ENCODE assay signal across 1 cellular context in the genomic region with DNA sequence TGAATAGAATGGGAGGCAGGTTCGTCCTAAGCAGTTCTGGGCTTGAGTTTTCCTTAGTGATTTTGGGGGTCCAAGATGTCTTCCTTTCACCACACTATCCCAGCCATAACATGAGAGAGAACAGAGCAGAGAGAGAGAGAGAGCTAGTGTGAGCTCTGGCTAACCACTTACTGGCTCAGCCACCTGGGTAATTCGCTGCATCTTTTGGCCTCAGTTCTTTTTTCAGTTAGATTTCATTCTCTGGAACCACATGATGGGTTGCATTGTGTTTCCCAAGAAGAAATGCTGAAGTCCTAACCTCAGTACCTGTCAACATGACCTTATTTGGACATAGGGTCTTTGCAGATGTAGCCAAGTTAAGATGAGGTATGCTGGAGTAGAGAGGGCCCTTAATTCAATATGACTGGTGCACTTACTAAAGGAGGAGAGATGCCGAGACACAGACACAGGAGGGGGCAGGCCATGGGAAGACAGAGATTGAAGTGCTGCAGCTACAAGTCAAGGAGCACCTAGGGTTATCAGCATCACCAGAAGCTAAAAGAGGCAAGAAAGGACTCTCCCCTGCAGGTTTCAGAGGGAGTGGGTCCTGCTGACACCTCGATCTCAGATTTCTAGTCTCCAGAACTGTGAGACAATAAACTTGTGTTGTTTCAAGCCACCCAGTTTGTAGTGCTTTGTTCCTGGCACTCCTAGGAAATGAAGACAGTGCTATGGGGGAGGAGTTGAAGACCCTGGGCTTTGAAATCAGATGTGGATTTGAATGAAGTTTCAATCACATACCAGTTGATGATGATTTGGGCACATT.
A peak's percentile ranks its signal among the peaks of the same experiment; 100 is the strongest.
TF ChIP-seq lines count a peak whose summit lies in the region.

No MANE protein-coding gene starts in this region.

TF ChIP-seq in HEK293, 187 proteins besides CTCF, POLR2A, EP300 and RAD21 (continued from another document):
- no peak for TF ChIP-seq ZNF423 (tag by site-specific recombination; IDR thresholded peaks at IDR 0.05)
- no peak for TF ChIP-seq ZNF501 (tag by site-specific recombination; IDR thresholded peaks at IDR 0.05)
- no peak for TF ChIP-seq ZNF19 (tag by site-specific recombination; IDR thresholded peaks at IDR 0.05; ENCODE audit: low read depth)
- TF ChIP-seq ZBTB17 (tag by site-specific recombination; IDR thresholded peaks at IDR 0.05): 0 out of 2 replicates have a peak, but pooled peaks have one; percentile 14
- TF ChIP-seq ZNF37A (tag by site-specific recombination; IDR thresholded peaks at IDR 0.05): no peak
- TF ChIP-seq ZNF248 (tag by site-specific recombination; IDR thresholded peaks at IDR 0.05): no peak
- TF ChIP-seq ZNF26 (tag by site-specific recombination; IDR thresholded peaks at IDR 0.05): no peak
- TF ChIP-seq ZNF621 (tag by site-specific recombination; IDR thresholded peaks at IDR 0.05): no peak
- TF ChIP-seq SP2 (tag by site-specific recombination; IDR thresholded peaks at IDR 0.05): no peak
- no peak for TF ChIP-seq ZBTB6 (tag by site-specific recombination; IDR thresholded peaks at IDR 0.05)
- no peak for TF ChIP-seq MZF1 (tag by site-specific recombination; IDR thresholded peaks at IDR 0.05; ENCODE audit: borderline replicate concordance)
- TF ChIP-seq ZBTB8A (tag by site-specific recombination; IDR thresholded peaks at IDR 0.05): no peak
- no peak for TF ChIP-seq HIC1 (tag by site-specific recombination; IDR thresholded peaks at IDR 0.05)
- TF ChIP-seq ZNF416 (tag by site-specific recombination; IDR thresholded peaks at IDR 0.05): peak; percentile 13
- no peak for TF ChIP-seq ZNF223 (tag by site-specific recombination; IDR thresholded peaks at IDR 0.05)
- TF ChIP-seq YY1 (tag by site-specific recombination; IDR thresholded peaks at IDR 0.05): no peak
- TF ChIP-seq ZNF324 (tag by site-specific recombination; IDR thresholded peaks at IDR 0.05): no peak
- TF ChIP-seq ZSCAN23 (tag by site-specific recombination; IDR thresholded peaks at IDR 0.05): no peak
- TF ChIP-seq ZFP41 (tag by site-specific recombination; IDR thresholded peaks at IDR 0.05; ENCODE audit: borderline replicate concordance): no peak
- TF ChIP-seq ZNF133 (tag by site-specific recombination; IDR thresholded peaks at IDR 0.05): peak; percentile 84
- TF ChIP-seq, protein P1, sequence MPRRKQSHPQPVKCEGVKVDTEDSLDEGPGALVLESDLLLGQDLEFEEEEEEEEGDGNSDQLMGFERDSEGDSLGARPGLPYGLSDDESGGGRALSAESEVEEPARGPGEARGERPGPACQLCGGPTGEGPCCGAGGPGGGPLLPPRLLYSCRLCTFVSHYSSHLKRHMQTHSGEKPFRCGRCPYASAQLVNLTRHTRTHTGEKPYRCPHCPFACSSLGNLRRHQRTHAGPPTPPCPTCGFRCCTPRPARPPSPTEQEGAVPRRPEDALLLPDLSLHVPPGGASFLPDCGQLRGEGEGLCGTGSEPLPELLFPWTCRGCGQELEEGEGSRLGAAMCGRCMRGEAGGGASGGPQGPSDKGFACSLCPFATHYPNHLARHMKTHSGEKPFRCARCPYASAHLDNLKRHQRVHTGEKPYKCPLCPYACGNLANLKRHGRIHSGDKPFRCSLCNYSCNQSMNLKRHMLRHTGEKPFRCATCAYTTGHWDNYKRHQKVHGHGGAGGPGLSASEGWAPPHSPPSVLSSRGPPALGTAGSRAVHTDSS (tag by site-specific recombination; IDR thresholded peaks at IDR 0.05): no peak
- no peak for TF ChIP-seq SALL2 (tag by site-specific recombination; IDR thresholded peaks at IDR 0.05; ENCODE audit: borderline replicate concordance)
- 0 out of 2 replicates have a peak, but pooled peaks have one; percentile 9 for TF ChIP-seq ZFP69B (tag by site-specific recombination; IDR thresholded peaks at IDR 0.05)
- no peak for TF ChIP-seq ZNF184 (tag by site-specific recombination; IDR thresholded peaks at IDR 0.05)
- no peak for TF ChIP-seq MEIS1 (CRISPR knock-in tag; IDR thresholded peaks at IDR 0.05; ENCODE audit: borderline replicate concordance)
- TF ChIP-seq, protein P2, sequence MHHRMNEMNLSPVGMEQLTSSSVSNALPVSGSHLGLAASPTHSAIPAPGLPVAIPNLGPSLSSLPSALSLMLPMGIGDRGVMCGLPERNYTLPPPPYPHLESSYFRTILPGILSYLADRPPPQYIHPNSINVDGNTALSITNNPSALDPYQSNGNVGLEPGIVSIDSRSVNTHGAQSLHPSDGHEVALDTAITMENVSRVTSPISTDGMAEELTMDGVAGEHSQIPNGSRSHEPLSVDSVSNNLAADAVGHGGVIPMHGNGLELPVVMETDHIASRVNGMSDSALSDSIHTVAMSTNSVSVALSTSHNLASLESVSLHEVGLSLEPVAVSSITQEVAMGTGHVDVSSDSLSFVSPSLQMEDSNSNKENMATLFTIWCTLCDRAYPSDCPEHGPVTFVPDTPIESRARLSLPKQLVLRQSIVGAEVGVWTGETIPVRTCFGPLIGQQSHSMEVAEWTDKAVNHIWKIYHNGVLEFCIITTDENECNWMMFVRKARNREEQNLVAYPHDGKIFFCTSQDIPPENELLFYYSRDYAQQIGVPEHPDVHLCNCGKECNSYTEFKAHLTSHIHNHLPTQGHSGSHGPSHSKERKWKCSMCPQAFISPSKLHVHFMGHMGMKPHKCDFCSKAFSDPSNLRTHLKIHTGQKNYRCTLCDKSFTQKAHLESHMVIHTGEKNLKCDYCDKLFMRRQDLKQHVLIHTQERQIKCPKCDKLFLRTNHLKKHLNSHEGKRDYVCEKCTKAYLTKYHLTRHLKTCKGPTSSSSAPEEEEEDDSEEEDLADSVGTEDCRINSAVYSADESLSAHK (tag by site-specific recombination; IDR thresholded peaks at IDR 0.05): peak; percentile 96
- TF ChIP-seq ZNF677 (tag by site-specific recombination; IDR thresholded peaks at IDR 0.05): no peak
- TF ChIP-seq, protein P3, sequence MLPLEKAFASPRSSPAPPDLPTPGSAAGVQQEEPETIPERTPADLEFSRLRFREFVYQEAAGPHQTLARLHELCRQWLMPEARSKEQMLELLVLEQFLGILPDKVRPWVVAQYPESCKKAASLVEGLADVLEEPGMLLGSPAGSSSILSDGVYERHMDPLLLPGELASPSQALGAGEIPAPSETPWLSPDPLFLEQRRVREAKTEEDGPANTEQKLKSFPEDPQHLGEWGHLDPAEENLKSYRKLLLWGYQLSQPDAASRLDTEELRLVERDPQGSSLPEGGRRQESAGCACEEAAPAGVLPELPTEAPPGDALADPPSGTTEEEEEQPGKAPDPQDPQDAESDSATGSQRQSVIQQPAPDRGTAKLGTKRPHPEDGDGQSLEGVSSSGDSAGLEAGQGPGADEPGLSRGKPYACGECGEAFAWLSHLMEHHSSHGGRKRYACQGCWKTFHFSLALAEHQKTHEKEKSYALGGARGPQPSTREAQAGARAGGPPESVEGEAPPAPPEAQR (tag by site-specific recombination; IDR thresholded peaks at IDR 0.05): no peak
- no peak for TF ChIP-seq KLF16 (tag by site-specific recombination; IDR thresholded peaks at IDR 0.05)
- TF ChIP-seq ZNF558 (tag by site-specific recombination; IDR thresholded peaks at IDR 0.05): peak; percentile 98
- TF ChIP-seq, protein P4, sequence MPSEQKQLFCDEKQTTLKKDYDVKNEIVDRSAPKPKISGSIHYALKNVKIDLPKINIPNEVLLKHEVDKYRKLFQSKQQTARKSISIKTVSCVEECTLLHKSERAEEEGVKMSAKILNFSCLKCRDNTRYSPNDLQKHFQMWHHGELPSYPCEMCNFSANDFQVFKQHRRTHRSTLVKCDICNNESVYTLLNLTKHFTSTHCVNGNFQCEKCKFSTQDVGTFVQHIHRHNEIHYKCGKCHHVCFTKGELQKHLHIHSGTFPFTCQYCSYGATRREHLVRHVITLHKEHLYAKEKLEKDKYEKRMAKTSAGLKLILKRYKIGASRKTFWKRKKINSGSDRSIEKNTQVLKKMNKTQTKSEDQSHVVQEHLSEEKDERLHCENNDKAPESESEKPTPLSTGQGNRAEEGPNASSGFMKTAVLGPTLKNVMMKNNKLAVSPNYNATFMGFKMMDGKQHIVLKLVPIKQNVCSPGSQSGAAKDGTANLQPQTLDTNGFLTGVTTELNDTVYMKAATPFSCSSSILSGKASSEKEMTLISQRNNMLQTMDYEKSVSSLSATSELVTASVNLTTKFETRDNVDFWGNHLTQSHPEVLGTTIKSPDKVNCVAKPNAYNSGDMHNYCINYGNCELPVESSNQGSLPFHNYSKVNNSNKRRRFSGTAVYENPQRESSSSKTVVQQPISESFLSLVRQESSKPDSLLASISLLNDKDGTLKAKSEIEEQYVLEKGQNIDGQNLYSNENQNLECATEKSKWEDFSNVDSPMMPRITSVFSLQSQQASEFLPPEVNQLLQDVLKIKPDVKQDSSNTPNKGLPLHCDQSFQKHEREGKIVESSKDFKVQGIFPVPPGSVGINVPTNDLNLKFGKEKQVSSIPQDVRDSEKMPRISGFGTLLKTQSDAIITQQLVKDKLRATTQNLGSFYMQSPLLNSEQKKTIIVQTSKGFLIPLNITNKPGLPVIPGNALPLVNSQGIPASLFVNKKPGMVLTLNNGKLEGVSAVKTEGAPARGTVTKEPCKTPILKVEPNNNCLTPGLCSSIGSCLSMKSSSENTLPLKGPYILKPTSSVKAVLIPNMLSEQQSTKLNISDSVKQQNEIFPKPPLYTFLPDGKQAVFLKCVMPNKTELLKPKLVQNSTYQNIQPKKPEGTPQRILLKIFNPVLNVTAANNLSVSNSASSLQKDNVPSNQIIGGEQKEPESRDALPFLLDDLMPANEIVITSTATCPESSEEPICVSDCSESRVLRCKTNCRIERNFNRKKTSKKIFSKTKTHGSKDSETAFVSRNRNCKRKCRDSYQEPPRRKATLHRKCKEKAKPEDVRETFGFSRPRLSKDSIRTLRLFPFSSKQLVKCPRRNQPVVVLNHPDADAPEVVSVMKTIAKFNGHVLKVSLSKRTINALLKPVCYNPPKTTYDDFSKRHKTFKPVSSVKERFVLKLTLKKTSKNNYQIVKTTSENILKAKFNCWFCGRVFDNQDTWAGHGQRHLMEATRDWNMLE (tag by site-specific recombination; conservative IDR thresholded peaks at IDR 0.05; ENCODE audit: low read depth): peak; percentile 27; the same call in 1 of the 2 replicates
- no peak; the same call in 1 of the 2 replicates for TF ChIP-seq WT1 (tag by site-specific recombination; IDR thresholded peaks at IDR 0.05)
- TF ChIP-seq ZNF24 (tag by site-specific recombination; IDR thresholded peaks at IDR 0.05): no peak
- TF ChIP-seq OSR2 (tag by site-specific recombination; IDR thresholded peaks at IDR 0.05): peak; percentile 33
- TF ChIP-seq ZNF174 (tag by site-specific recombination; IDR thresholded peaks at IDR 0.05): no peak
